Comparison of ENCODE assay signal across 8 cellular contexts in the genomic region with DNA sequence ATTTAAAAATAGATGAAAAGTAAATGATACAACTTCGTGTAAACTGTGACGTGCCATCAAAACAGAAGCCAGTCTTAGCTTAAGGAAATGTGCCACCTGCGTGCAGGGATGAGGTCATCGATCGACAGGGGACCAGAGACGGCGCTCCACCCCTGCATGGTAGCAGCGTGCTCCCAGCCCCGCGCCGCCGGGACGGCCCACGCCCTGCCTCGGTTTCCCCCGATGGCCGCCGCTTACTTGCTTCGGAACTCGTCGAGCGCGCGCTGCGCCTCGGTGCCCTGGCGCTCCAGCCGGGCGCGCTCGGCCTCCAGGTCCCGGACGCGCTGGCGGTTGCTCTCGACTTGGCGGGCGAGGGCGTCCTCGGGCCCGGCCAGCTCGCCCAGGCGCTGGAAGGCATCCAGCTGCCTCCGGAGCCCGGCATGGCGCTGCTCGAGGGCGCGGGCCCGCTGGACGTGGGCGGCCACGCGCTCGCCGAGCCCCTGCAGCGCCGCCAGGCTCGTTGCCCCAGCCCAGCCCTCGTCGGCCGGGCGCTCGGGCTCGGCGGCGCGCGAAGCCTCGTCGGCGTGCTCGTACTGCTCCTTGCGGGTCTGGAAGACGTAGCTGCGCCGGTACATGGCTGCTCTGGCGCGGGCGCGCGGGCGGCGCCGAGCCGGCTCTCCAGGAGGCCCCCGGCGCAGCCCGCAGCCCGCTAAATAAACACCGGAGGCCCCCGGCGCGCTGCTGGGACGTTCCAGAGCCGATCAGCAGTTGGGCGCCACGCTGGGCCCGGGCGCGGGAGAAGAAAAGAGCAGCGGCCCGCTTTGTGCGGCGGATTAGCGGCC. TPM values are rescaled to one million over a fixed set of nuclear protein-coding genes. Genes with fewer than 3 reads are reported as not detected.
DNase-seq lines count a peak whose midpoint lies in the region; ATAC-seq and TF ChIP-seq lines count a peak whose summit lies in the region.

BFSP1 (minus strand) TSS at position 664 of the 821 bp plus-strand sequence; CDS start at position 614, 50 bp downstream.

- H3K27ac Mint-ChIP-seq in progenitor cell of endocrine pancreas = peak within 1 kb of the TSS; percentile 97

- peak within 1 kb of the TSS; percentile 81 for H3K4me3 Mint-ChIP-seq in progenitor cell of endocrine pancreas (ENCODE audit: low read depth)

- H3K4me3 ChIP-seq in Jurkat, Clone E6-1 (ENCODE audit: low read length) = peak within 1 kb of the TSS; percentile 53
- H3K4me3 ChIP-seq in SJSA1 (peak within 1 kb of the TSS; percentile 68), adrenal gland (peak within 1 kb of the TSS in 2 of 4 donors; percentile 25 to 59), right atrium auricular region (peak within 1 kb of the TSS; percentile 42 to 57)

- peak in 1 of 6 experiments; percentile 9 for TF ChIP-seq CTCF in adrenal gland (IDR thresholded peaks at IDR 0.05)
- TF ChIP-seq CTCF in right atrium auricular region (IDR thresholded peaks at IDR 0.05) = peak in 1 of 2 donors; percentile 12
- TF ChIP-seq CTCF in progenitor cell of endocrine pancreas (IDR thresholded peaks at IDR 0.05; ENCODE audit: unreplicated experiment) = no peak

- H3K36me3 ChIP-seq in SJSA1 = no peaks in the 10 kb centered on the region
- H3K36me3 ChIP-seq in adrenal gland (replicated peaks in 1 of 2) = no peaks in the 10 kb centered on the region
- H3K36me3 ChIP-seq in right atrium auricular region = no peaks in the 10 kb centered on the region

- intact Hi-C loops in adrenal gland (cut with DNase I) = loop anchor here in 1 of 2 donors (10.0 kb wide), 1 partner anchor 374 kb away; no protein-coding TSS in a partner anchor

- TF ChIP-seq POLR2A in adrenal gland (IDR thresholded peaks at IDR 0.05) = peak in 1 of 2 donors; percentile 38

- peaks cover 12% of the 10 kb centered on the region for H3K4me1 Mint-ChIP-seq in progenitor cell of endocrine pancreas (ENCODE audit: low read depth)

- no peaks in the 10 kb centered on the region for H3K36me3 Mint-ChIP-seq in progenitor cell of endocrine pancreas (ENCODE audit: insufficient read depth)

- 1 to 5% (median 2%) methylated on average over 9 to 106 of the region's 106 CpGs for WGBS in adrenal gland, 4 donors

- no peaks in the 10 kb centered on the region for H3K9me3 Mint-ChIP-seq in progenitor cell of endocrine pancreas (ENCODE audit: low read depth)

- peaks cover 4% of the 10 kb centered on the region for H3K27me3 Mint-ChIP-seq in progenitor cell of endocrine pancreas

- H3K4me1 ChIP-seq in SJSA1 (replicated peaks) = peaks cover 20% of the 10 kb centered on the region
- H3K4me1 ChIP-seq in adrenal gland (replicated peaks in 1 of 2) = peaks cover 0 to 5% of the 10 kb centered on the region in 2 donors
- peaks cover 0 to 9% of the 10 kb centered on the region in 2 donors for H3K4me1 ChIP-seq in right atrium auricular region

- no peaks in the 10 kb centered on the region for H3K27me3 ChIP-seq in SJSA1 (replicated peaks)
- H3K27me3 ChIP-seq in adrenal gland = no peaks in the 10 kb centered on the region
- no peaks in the 10 kb centered on the region for H3K27me3 ChIP-seq in right atrium auricular region

- peak; percentile 64 for DNase-seq in G401 (ENCODE audit: low spot score)
- DNase-seq in Jurkat, Clone E6-1 (ENCODE audit: low read depth, low spot score) = peak; percentile 54
- peak; percentile 74 to 79 for DNase-seq in SJSA1 (ENCODE audit: low read depth in 1 of 2, low spot score in 2 of 2)
- DNase-seq in adrenal gland = peak; percentile 61 to 77 (median 67)
- DNase-seq in right atrium auricular region (ENCODE audit: low spot score) = no peak
- DNase-seq in progenitor cell of endocrine pancreas (ENCODE audit: low spot score, unreplicated experiment) = peak; percentile 45
- no peak for DNase-seq in GM19240 (ENCODE audit: insufficient read length, low spot score)

- H3K27ac ChIP-seq in SJSA1 (peak within 1 kb of the TSS; percentile 66), adrenal gland (peak within 1 kb of the TSS in 4 of 5 donors; percentile 50 to 83 (median 71)), right atrium auricular region (peak within 1 kb of the TSS in 1 of 2 donors; percentile 35)

- H3K9me3 ChIP-seq in SJSA1 (replicated peaks) (no peaks in the 10 kb centered on the region; the same call in 1 of the 2 replicates), adrenal gland (replicated peaks in 1 of 3) (no peaks in the 10 kb centered on the region), right atrium auricular region (no peaks in the 10 kb centered on the region)

- no peak for ATAC-seq in HG03439 (IDR thresholded peaks at IDR 0.05; ENCODE audit: unreplicated experiment)

- in situ Hi-C loops in G401 (cut with HindIII; ENCODE audit: low sequenced_read_pairs) = no loop called here

RNA-seq across cellular contexts. Expression of gene BFSP1, which starts in this region (rescaled TPM):
- 0.98 and 2.3 TPM in 2 replicates for total RNA-seq in G401 (2014; rRNA removed; shearing (Covaris generic))
- 1.8 TPM for polyA plus RNA-seq in Jurkat, Clone E6-1 (2012; ENCODE audit: insufficient read depth, insufficient read length)
- total RNA-seq in SJSA1 (2014; rRNA removed; shearing (Covaris generic)) = 8.0 and 9.4 TPM in 2 replicates
- total RNA-seq in adrenal gland = 10 to 100 TPM in 1 of 8 donors, 1 to 10 TPM in 5, under 1 TPM in 2; 0.39 to 18.5 (median 2.7) TPM
- polyA plus RNA-seq in adrenal gland = 1 to 10 TPM; 1.7 to 3.3 (median 1.9) TPM
- 1 to 10 TPM in 1 of 2 donors, under 1 TPM in 1; 0.51 to 1.3 TPM for total RNA-seq in right atrium auricular region
- total RNA-seq in progenitor cell of endocrine pancreas = 4.2 and 4.8 TPM in 2 replicates

Comparison
In these comparisons a context has a peak if more than half of its experiments do, and no peak if none do; other contexts are left out.
1. DNase-seq: peak in G401 (single experiment), Jurkat, Clone E6-1 (single experiment), SJSA1 (2 of 2), adrenal gland (7 of 7) and progenitor cell of endocrine pancreas (single experiment); none in right atrium auricular region (single experiment) and GM19240 (single experiment).